Comparison of ENCODE assay signal across 12 cellular contexts in genomic region chr9:69180200-69180599, GRCh38. TPM values are rescaled to one million over a fixed set of nuclear protein-coding genes. Genes with fewer than 3 reads are reported as not detected.
DNase-seq lines count a peak whose midpoint lies in the region; ATAC-seq and TF ChIP-seq lines count a peak whose summit lies in the region.
"Had no signal": no experiment of that assay in that cellular context is flagged by ENCODE, and none has a peak within 500 bp of the region (broad histone marks: within the 10 kb centered on the region; RNA-seq: fewer than 3 reads in every experiment).

No MANE protein-coding gene starts in this region.

- peaks cover 2% of the 10 kb centered on the region for H3K36me3 Mint-ChIP-seq in activated naive CD8-positive, alpha-beta T cell
- H3K36me3 Mint-ChIP-seq in activated naive CD8-positive, alpha-beta T cell treated with anti-CD3 and anti-CD28 coated beads for 36 hours = peaks cover 3% of the 10 kb centered on the region
- H3K36me3 Mint-ChIP-seq: memory B cell had no signal

- peak; percentile 5 for ATAC-seq in mucosa of descending colon
- ATAC-seq in GM21825 (IDR thresholded peaks at IDR 0.05; ENCODE audit: unreplicated experiment) = no peak
- ATAC-seq in HG03342 (IDR thresholded peaks at IDR 0.05; ENCODE audit: unreplicated experiment) = no peak

- peak overlapping the region; percentile 41 for H3K27ac Mint-ChIP-seq in activated naive CD8-positive, alpha-beta T cell
- no peak overlapping the region for H3K27ac Mint-ChIP-seq in activated naive CD8-positive, alpha-beta T cell treated with anti-CD3 and anti-CD28 coated beads for 36 hours
- H3K27ac Mint-ChIP-seq: memory B cell had no signal

- H3K4me1 ChIP-seq in mucosa of descending colon (ENCODE audit: low read depth) (peaks cover 11% of the 10 kb centered on the region), urinary bladder (ENCODE audit: insufficient read depth) (peaks cover 2% of the 10 kb centered on the region)

- peaks cover 25% of the 10 kb centered on the region for H3K4me1 Mint-ChIP-seq in activated naive CD8-positive, alpha-beta T cell (ENCODE audit: low read depth)
- peaks cover 32% of the 10 kb centered on the region for H3K4me1 Mint-ChIP-seq in activated naive CD8-positive, alpha-beta T cell treated with anti-CD3 and anti-CD28 coated beads for 36 hours

- H3K4me3 ChIP-seq in choroid plexus epithelial cell (ENCODE audit: low read depth, low read length) = peak overlapping the region; percentile 14
- H3K4me3 ChIP-seq in mucosa of descending colon = no peak overlapping the region
- no peak overlapping the region for H3K4me3 ChIP-seq in urinary bladder (ENCODE audit: low read depth, low read length)

- intact Hi-C loops in mucosa of descending colon (cut with DNase I, micrococcal nuclease) = no loop called here

- no peak for DNase-seq in activated naive CD8-positive, alpha-beta T cell treated with anti-CD3 and anti-CD28 coated beads for 36 hours
- DNase-seq in choroid plexus epithelial cell (ENCODE audit: low read depth) (no peak), mucosa of descending colon (no peak), NCI-H510A treated with DMSO at 0.1 percent for 48 hours (lab: John Stamatoyannopoulos, UW) (no peak)
- DNase-seq: NCI-H1436; NCI-H748 treated with DMSO at 0.1 percent for 48 hours; stimulated activated CD4-positive, alpha-beta T cell treated with anti-CD3 and anti-CD28 coated beads, Interleukin-12 subunit alpha, Interleukin-12 subunit beta, amount 100 ng/mL, for 4 hours had no signal

- WGBS in urinary bladder = 82% methylated on average over 3 of the region's 3 CpGs

- peaks cover 6% of the 10 kb centered on the region for H3K27me3 Mint-ChIP-seq in activated naive CD8-positive, alpha-beta T cell
- H3K27me3 Mint-ChIP-seq in activated naive CD8-positive, alpha-beta T cell treated with anti-CD3 and anti-CD28 coated beads for 36 hours = peaks cover 18% of the 10 kb centered on the region

- no peaks in the 10 kb centered on the region for H3K9me3 Mint-ChIP-seq in activated naive CD8-positive, alpha-beta T cell (ENCODE audit: low read depth)
- H3K9me3 Mint-ChIP-seq in activated naive CD8-positive, alpha-beta T cell treated with anti-CD3 and anti-CD28 coated beads for 36 hours = no peaks in the 10 kb centered on the region
- H3K9me3 Mint-ChIP-seq: memory B cell had no signal

- peak overlapping the region; percentile 71 for H3K27ac ChIP-seq in urinary bladder (ENCODE audit: low read depth)

- H3K9me3 ChIP-seq in mucosa of descending colon = no peaks in the 10 kb centered on the region

- H3K4me3 Mint-ChIP-seq in activated naive CD8-positive, alpha-beta T cell = no peak overlapping the region
- H3K4me3 Mint-ChIP-seq in activated naive CD8-positive, alpha-beta T cell treated with anti-CD3 and anti-CD28 coated beads for 36 hours = no peak overlapping the region
- H3K4me3 Mint-ChIP-seq: memory B cell had no signal

- TF ChIP-seq CTCF in choroid plexus epithelial cell (conservative IDR thresholded peaks at IDR 0.05; ENCODE audit: low read depth, low read length) = no peak
- TF ChIP-seq CTCF in mucosa of descending colon (IDR thresholded peaks at IDR 0.05) = no peak

- no peaks in the 10 kb centered on the region for H3K36me3 ChIP-seq in mucosa of descending colon (ENCODE audit: low read depth)
- H3K36me3 ChIP-seq in urinary bladder (ENCODE audit: insufficient read depth) = peaks cover 2% of the 10 kb centered on the region

RNA-seq across cellular contexts. Expression of gene TJP2, which starts 6.1 kb away (rescaled TPM):
- 1 to 10 TPM; 4.1 to 5.9 TPM for total RNA-seq in activated naive CD8-positive, alpha-beta T cell treated with anti-CD3 and anti-CD28 coated beads for 36 hours
- total RNA-seq in mucosa of descending colon (100 to 1,000 TPM in 2 of 3 donors, 10 to 100 TPM in 1; 81.1 to 172 (median 124) TPM), urinary bladder (72.1 TPM)
- 56.3 TPM for polyA plus RNA-seq in urinary bladder

Comparison
In these comparisons a context has a peak if more than half of its experiments do, and no peak if none do; other contexts are left out.
1. RNA of gene TJP2, which starts 6.1 kb away (total RNA-seq): 81.1 to 172 TPM in mucosa of descending colon and 72.1 TPM in urinary bladder (single experiment); 4.1 to 5.9 TPM in activated naive CD8-positive, alpha-beta T cell treated with anti-CD3 and anti-CD28 coated beads for 36 hours; every median in the first group is over 10 times any median in the second.